Comparison of ENCODE assay signal across 17 cellular contexts in genomic region chr9:112520069-112520468, GRCh38. TPM values are rescaled to one million over a fixed set of nuclear protein-coding genes. Genes with fewer than 3 reads are reported as not detected.
DNase-seq lines count a peak whose midpoint lies in the region; ATAC-seq, FAIRE-seq and TF ChIP-seq lines count a peak whose summit lies in the region.
"Had no signal": no experiment of that assay in that cellular context is flagged by ENCODE, and none has a peak within 500 bp of the region (broad histone marks: within the 10 kb centered on the region; RNA-seq: fewer than 3 reads in every experiment).

No MANE protein-coding gene starts in this region.

- H3K4me1 Mint-ChIP-seq in WTC11 = peaks cover 43% of the 10 kb centered on the region
- H3K4me1 Mint-ChIP-seq: CD4-positive, alpha-beta memory T cell had no signal

- H3K36me3 Mint-ChIP-seq in WTC11 = no peaks in the 10 kb centered on the region
- H3K36me3 Mint-ChIP-seq: CD4-positive, alpha-beta memory T cell had no signal

- H3K9me3 Mint-ChIP-seq in WTC11 = no peaks in the 10 kb centered on the region
- H3K9me3 Mint-ChIP-seq: CD4-positive, alpha-beta memory T cell had no signal

- no peak overlapping the region for H2BK12ac ChIP-seq in mesenchymal stem cell (ENCODE audit: low read length in 2 of 2)

- no peaks in the 10 kb centered on the region for H3K9me3 ChIP-seq in OCI-LY3 (ENCODE audit: insufficient read depth, low read length)
- no peaks in the 10 kb centered on the region for H3K9me3 ChIP-seq in endocrine pancreas (ENCODE audit: control insufficient read depth, low read length)
- no peaks in the 10 kb centered on the region for H3K9me3 ChIP-seq in mesenchymal stem cell (ENCODE audit: control insufficient read depth, low read length)

- H3K36me3 ChIP-seq in OCI-LY3 (replicated peaks; ENCODE audit: low read depth, low read length) (no peaks in the 10 kb centered on the region), endocrine pancreas (ENCODE audit: control insufficient read depth, insufficient read depth, low read length) (no peaks in the 10 kb centered on the region), mesenchymal stem cell (ENCODE audit: control insufficient read depth in 1 of 2, insufficient read depth in 2 of 2, low read depth in 1 of 2, low read length in 2 of 2) (no peaks in the 10 kb centered on the region)

- H3K4me1 ChIP-seq in OCI-LY3 (ENCODE audit: low read length) = peaks cover 14% of the 10 kb centered on the region
- peaks cover 9% of the 10 kb centered on the region for H3K4me1 ChIP-seq in endocrine pancreas (ENCODE audit: control insufficient read depth, insufficient read depth, low read length)
- H3K4me1 ChIP-seq in mesenchymal stem cell (ENCODE audit: control insufficient read depth, insufficient read depth, low read depth, low read length) = no peaks in the 10 kb centered on the region

- no peak for TF ChIP-seq POLR2A in GM12891 (IDR thresholded peaks at IDR 0.05; ENCODE audit: low read depth, low read length)

- peaks cover 17% of the 10 kb centered on the region for H3K79me2 ChIP-seq in OCI-LY3 (ENCODE audit: low read length)

- peaks cover 22% of the 10 kb centered on the region for H4K20me1 ChIP-seq in OCI-LY3 (ENCODE audit: insufficient read depth, low read length)

- H2BK15ac ChIP-seq in mesenchymal stem cell (ENCODE audit: low read depth, poor library complexity, severe bottlenecking) = no peak overlapping the region

- no peak overlapping the region for H4K8ac ChIP-seq in mesenchymal stem cell (ENCODE audit: low read length)

- H3K9ac ChIP-seq in OCI-LY3 (ENCODE audit: low read length) (no peak overlapping the region), endocrine pancreas (ENCODE audit: control insufficient read depth, insufficient read depth, low read length) (no peak overlapping the region), mesenchymal stem cell (ENCODE audit: low read length) (no peak overlapping the region)
- H3K9ac ChIP-seq: GM23248 had no signal

- no peak overlapping the region for H3K18ac ChIP-seq in mesenchymal stem cell (ENCODE audit: low read depth in 1 of 2, low read length in 2 of 2)

- H2AK5ac ChIP-seq in mesenchymal stem cell (ENCODE audit: low read length, severe bottlenecking) = no peak overlapping the region

- H3K27ac ChIP-seq in OCI-LY3 (ENCODE audit: low read length) (no peak overlapping the region), mesenchymal stem cell (ENCODE audit: low read length, poor library complexity, severe bottlenecking) (no peak overlapping the region)
- H3K27ac ChIP-seq: GM23248 had no signal

- H2BK120ac ChIP-seq in mesenchymal stem cell (ENCODE audit: low read depth, low read length) = no peak overlapping the region

- H3K4me3 ChIP-seq in OCI-LY3 (ENCODE audit: low read length) = no peak overlapping the region
- peak overlapping the region; percentile 1 for H3K4me3 ChIP-seq in endocrine pancreas (ENCODE audit: control insufficient read depth, insufficient read depth, low read length)
- no peak overlapping the region for H3K4me3 ChIP-seq in mesenchymal stem cell (ENCODE audit: insufficient read depth in 1 of 2, low read depth in 1 of 2, low read length in 2 of 2)
- H3K4me3 ChIP-seq: GM23248 had no signal

- H4K91ac ChIP-seq in mesenchymal stem cell (ENCODE audit: low read length) = no peak overlapping the region

- no peaks in the 10 kb centered on the region for H3K27me3 Mint-ChIP-seq in WTC11 (ENCODE audit: low read depth)

- no peak overlapping the region for H3K4ac ChIP-seq in mesenchymal stem cell (ENCODE audit: low read depth in 1 of 2, low read length in 2 of 2)

- H3K14ac ChIP-seq in mesenchymal stem cell (ENCODE audit: low read length in 2 of 2) = no peak overlapping the region

- H2AFZ ChIP-seq in OCI-LY3 (ENCODE audit: low read depth, low read length) (no peak overlapping the region), mesenchymal stem cell (ENCODE audit: low read depth, low read length) (no peak overlapping the region)
- H2AFZ ChIP-seq: GM23248 had no signal

- DNase-seq in WTC11 (ENCODE audit: low spot score) (no peak), mesenchymal stem cell (no peak), GM12891 (ENCODE audit: insufficient read length, low spot score) (no peak)
- DNase-seq in stimulated activated CD4-positive, alpha-beta T cell treated with anti-CD3 and anti-CD28 coated beads, Interleukin-4, amount 100 ng/mL, for 24 hours = no peak
- DNase-seq: Calu3; CD4-positive, alpha-beta memory T cell; COR-L47; DMS53; DMS79 treated with DMSO at 0.1 percent for 48 hours; GF-D8; GM23248; H7; HCEC 1CT had no signal

- CTCF ChIA-PET in WTC11 (lab: Charles Lee) = no interaction called here

- WGBS in mesenchymal stem cell = no CpG with 5 or more reads among the region's 1 CpG

- H3K79me1 ChIP-seq in mesenchymal stem cell (replicated peaks; ENCODE audit: low read length, poor library complexity, severe bottlenecking) = peaks cover 12% of the 10 kb centered on the region

- no peak overlapping the region for H3K23ac ChIP-seq in mesenchymal stem cell (ENCODE audit: low read length in 2 of 2)

- H3K4me2 ChIP-seq in OCI-LY3 (ENCODE audit: low read length) (0 out of 2 replicates have a peak overlapping the region, but pooled peaks have one; percentile 1), mesenchymal stem cell (ENCODE audit: low read length, poor library complexity, severe bottlenecking) (no peak overlapping the region)

- H3K27ac Mint-ChIP-seq in WTC11 = 0 out of 2 replicates have a peak overlapping the region, but pooled peaks have one; percentile 54
- H3K27ac Mint-ChIP-seq: CD4-positive, alpha-beta memory T cell had no signal

- H3K4me3 Mint-ChIP-seq in WTC11 = no peak overlapping the region
- H3K4me3 Mint-ChIP-seq: CD4-positive, alpha-beta memory T cell had no signal

- H2BK5ac ChIP-seq in mesenchymal stem cell (ENCODE audit: low read depth, low read length, poor library complexity, severe bottlenecking) = no peak overlapping the region

- TF ChIP-seq CTCF in OCI-LY3 (IDR thresholded peaks at IDR 0.05; ENCODE audit: low read depth, low read length) (no peak), WTC11 (IDR thresholded peaks at IDR 0.05) (no peak)

- POLR2A ChIA-PET in WTC11 (lab: Charles Lee) = no interaction called here

- FAIRE-seq in GM12891 (lab: Jason Lieb, UNC) = no peak
- FAIRE-seq: GM19239, H1 had no signal

- no peak for ATAC-seq in WTC11

- no peaks in the 10 kb centered on the region for H3K27me3 ChIP-seq in OCI-LY3 (ENCODE audit: low read depth, low read length)
- no peaks in the 10 kb centered on the region for H3K27me3 ChIP-seq in endocrine pancreas (ENCODE audit: control insufficient read depth, insufficient read depth, low read length)
- H3K27me3 ChIP-seq in mesenchymal stem cell (ENCODE audit: control insufficient read depth in 1 of 2, insufficient read depth in 1 of 2, low read length in 2 of 2) = no peaks in the 10 kb centered on the region

TF ChIP-seq in WTC11, 78 proteins besides CTCF, POLR2A, EP300 and RAD21 (continues in another document):
- TF ChIP-seq E2F5 (CRISPR knock-in tag; IDR thresholded peaks at IDR 0.05) (no peak), NFE2L1 (CRISPR knock-in tag; IDR thresholded peaks at IDR 0.05) (no peak), CREM (CRISPR knock-in tag; IDR thresholded peaks at IDR 0.05) (no peak), GTF2I (CRISPR knock-in tag; conservative IDR thresholded peaks at IDR 0.05) (no peak)

TF ChIP-seq in GM12891, 5 proteins besides CTCF, POLR2A, EP300 and RAD21:
- TF ChIP-seq TAF1 (IDR thresholded peaks at IDR 0.05; ENCODE audit: low read depth, low read length) = no peak
- no peak for TF ChIP-seq SPI1 (IDR thresholded peaks at IDR 0.05; ENCODE audit: low read depth, low read length)
- TF ChIP-seq PAX5 (IDR thresholded peaks at IDR 0.05; ENCODE audit: insufficient read depth, low read length, severe bottlenecking) = no peak

RNA-seq across cellular contexts. Expression of gene KIAA1958, which starts 33.4 kb away (rescaled TPM):
- 41.0 to 43.6 TPM (median 42.7 TPM) in 3 replicates for total RNA-seq in WTC11 (2021)
- polyA plus RNA-seq in mesenchymal stem cell (2013, experiment 1 of 2) = 1.2 TPM
- 1.1 TPM for polyA plus RNA-seq in mesenchymal stem cell (2013, experiment 2 of 2)
- 2.4 TPM for polyA plus RNA-seq in GM12891 (2012; ENCODE audit: low read depth, missing spikeins)
